7 cellular contexts compared by ENCODE assay signal in the genomic region with DNA sequence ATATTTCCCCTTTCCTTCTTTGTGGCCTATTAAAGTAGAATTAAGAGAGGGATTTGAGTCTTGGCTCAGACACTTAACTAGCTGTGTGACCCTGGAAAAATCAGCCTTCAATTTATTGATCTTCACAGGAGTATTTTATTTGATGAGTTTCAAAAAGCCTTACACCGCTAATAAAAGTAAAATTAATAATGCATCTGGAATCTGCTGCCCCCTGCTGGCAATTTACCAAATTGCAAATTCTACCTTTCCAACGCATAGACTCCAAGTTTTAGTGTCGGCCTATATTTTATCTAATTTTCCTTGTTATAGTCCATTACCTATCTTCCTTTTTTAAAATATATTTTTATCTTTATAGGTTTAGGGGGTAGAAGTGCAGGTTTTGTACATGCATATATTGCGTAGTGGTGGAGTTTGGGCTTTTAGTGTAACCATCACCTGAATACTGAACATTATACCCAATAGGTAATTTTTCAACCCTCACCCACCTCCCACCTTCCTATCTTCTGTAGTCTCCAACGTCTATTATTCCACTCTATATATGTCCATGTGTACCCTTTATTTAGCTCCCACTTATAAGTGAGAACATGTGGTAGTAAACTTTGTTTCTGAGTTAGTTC. TPM values are rescaled to one million over a fixed set of nuclear protein-coding genes. Genes with fewer than 3 reads are reported as not detected.
DNase-seq lines count a peak whose midpoint lies in the region; TF ChIP-seq lines count a peak whose summit lies in the region.

No MANE protein-coding gene starts in this region.

- no peaks in the 10 kb centered on the region for H3K79me2 ChIP-seq in Loucy (ENCODE audit: insufficient read depth, low read length)

- H2AFZ ChIP-seq in Loucy (ENCODE audit: low read length): peak overlapping the region; percentile 22; the same call in 1 of the 2 replicates

- H3K4me1 Mint-ChIP-seq in activated CD4-positive, alpha-beta T cell treated with anti-CD3 and anti-CD28 coated beads, Interleukin-2, amount 10 ng/mL, durations not matched to agents 24 days and 14 days: peaks cover 1% of the 10 kb centered on the region
- H3K4me1 Mint-ChIP-seq in nephron (peaks cover 5% of the 10 kb centered on the region), type B pancreatic cell (ENCODE audit: unreplicated experiment) (no peaks in the 10 kb centered on the region)

- peaks cover 3% of the 10 kb centered on the region for H3K36me3 Mint-ChIP-seq in activated CD4-positive, alpha-beta T cell treated with anti-CD3 and anti-CD28 coated beads, Interleukin-2, amount 10 ng/mL, durations not matched to agents 24 days and 14 days (ENCODE audit: low read depth)
- H3K36me3 Mint-ChIP-seq in nephron (ENCODE audit: low read depth): peaks cover 10% of the 10 kb centered on the region
- H3K36me3 Mint-ChIP-seq in type B pancreatic cell: peaks cover 5% of the 10 kb centered on the region

- H3F3A ChIP-seq in Loucy (ENCODE audit: low read depth): no peaks in the 10 kb centered on the region

- intact Hi-C loops in activated CD4-positive, alpha-beta T cell treated with anti-CD3 and anti-CD28 coated beads, Interleukin-2, amount 10 ng/mL, durations not matched to agents 24 days and 14 days (cut with micrococcal nuclease): loop anchor here (1.0 to 5.0 kb wide), 5 partner anchors 8 to 209 kb away; no protein-coding TSS in a partner anchor

- no peak overlapping the region for H3K27ac Mint-ChIP-seq in activated CD4-positive, alpha-beta T cell treated with anti-CD3 and anti-CD28 coated beads, Interleukin-2, amount 10 ng/mL, durations not matched to agents 24 days and 14 days
- H3K27ac Mint-ChIP-seq in nephron (no peak overlapping the region), type B pancreatic cell (no peak overlapping the region)

- H3K27me3 Mint-ChIP-seq in activated CD4-positive, alpha-beta T cell treated with anti-CD3 and anti-CD28 coated beads, Interleukin-2, amount 10 ng/mL, durations not matched to agents 24 days and 14 days: peaks cover 2% of the 10 kb centered on the region
- H3K27me3 Mint-ChIP-seq in nephron (ENCODE audit: low read depth) (no peaks in the 10 kb centered on the region), type B pancreatic cell (no peaks in the 10 kb centered on the region)

- peak; percentile 86 for DNase-seq in activated CD4-positive, alpha-beta T cell treated with anti-CD3 and anti-CD28 coated beads, Interleukin-2, amount 10 ng/mL, durations not matched to agents 24 days and 14 days
- DNase-seq in effector memory CD4-positive, alpha-beta T cell: peak; percentile 19 to 54 (median 27)
- DNase-seq in type B pancreatic cell (ENCODE audit: extremely low spot score, unreplicated experiment) (no peak), GM19238 (ENCODE audit: insufficient read length, low spot score) (no peak)

- peak; percentile 41; the same call in 1 of the 2 replicates for TF ChIP-seq CTCF in GM12874 (IDR thresholded peaks at IDR 0.05; ENCODE audit: insufficient read depth, low read depth, low read length)
- peak; percentile 83 for TF ChIP-seq CTCF in Loucy (conservative IDR thresholded peaks at IDR 0.05; ENCODE audit: low read length)
- peak; percentile 84 to 90 (median 89) for TF ChIP-seq CTCF in nephron (IDR thresholded peaks at IDR 0.05; ENCODE audit: unreplicated experiment in 3 of 3)
- TF ChIP-seq CTCF in type B pancreatic cell (conservative IDR thresholded peaks at IDR 0.05): peak; percentile 96

- no peaks in the 10 kb centered on the region for H3K27me3 ChIP-seq in Loucy (ENCODE audit: insufficient read depth, low read length, poor library complexity, severe bottlenecking)
- H3K27me3 ChIP-seq in effector memory CD4-positive, alpha-beta T cell (replicated peaks; ENCODE audit: control insufficient read depth, insufficient read depth, low read length, poor library complexity, severe bottlenecking): no peaks in the 10 kb centered on the region

- peaks cover 23% of the 10 kb centered on the region for H3K4me1 ChIP-seq in Loucy (ENCODE audit: insufficient read depth, low read length, poor library complexity, severe bottlenecking)
- no peaks in the 10 kb centered on the region for H3K4me1 ChIP-seq in effector memory CD4-positive, alpha-beta T cell (ENCODE audit: control insufficient read depth, insufficient read depth, low read length, poor library complexity, severe bottlenecking)

- no peak overlapping the region for H3K4me3 Mint-ChIP-seq in activated CD4-positive, alpha-beta T cell treated with anti-CD3 and anti-CD28 coated beads, Interleukin-2, amount 10 ng/mL, durations not matched to agents 24 days and 14 days
- H3K4me3 Mint-ChIP-seq in nephron (no peak overlapping the region), type B pancreatic cell (no peak overlapping the region)

- no peaks in the 10 kb centered on the region for H3K9me2 ChIP-seq in Loucy (replicated peaks; ENCODE audit: low read depth, low read length)

- peak overlapping the region; percentile 37 for H3K4me3 ChIP-seq in Loucy (ENCODE audit: low read length, poor library complexity, severe bottlenecking)
- H3K4me3 ChIP-seq in effector memory CD4-positive, alpha-beta T cell (ENCODE audit: insufficient read depth, low read depth, low read length, poor library complexity, severe bottlenecking): no peak overlapping the region

- no peaks in the 10 kb centered on the region for H3K9me3 Mint-ChIP-seq in activated CD4-positive, alpha-beta T cell treated with anti-CD3 and anti-CD28 coated beads, Interleukin-2, amount 10 ng/mL, durations not matched to agents 24 days and 14 days
- H3K9me3 Mint-ChIP-seq in nephron (no peaks in the 10 kb centered on the region), type B pancreatic cell (no peaks in the 10 kb centered on the region)

- peaks cover 4% of the 10 kb centered on the region; the same call in 1 of the 2 replicates for H3K36me3 ChIP-seq in Loucy (ENCODE audit: insufficient read depth, low read length)
- H3K36me3 ChIP-seq in effector memory CD4-positive, alpha-beta T cell (ENCODE audit: control insufficient read depth, insufficient read depth, low read length): no peaks in the 10 kb centered on the region

- H3K9me3 ChIP-seq in Loucy (ENCODE audit: insufficient read depth, low read depth, low read length): no peaks in the 10 kb centered on the region
- no peaks in the 10 kb centered on the region for H3K9me3 ChIP-seq in effector memory CD4-positive, alpha-beta T cell (ENCODE audit: control insufficient read depth, low read length)

- peak overlapping the region; percentile 51 for H3K4me2 ChIP-seq in Loucy (ENCODE audit: low read depth, low read length, poor library complexity, severe bottlenecking)

- H4K20me1 ChIP-seq in Loucy (ENCODE audit: insufficient read depth, low read length, poor library complexity, severe bottlenecking): no peaks in the 10 kb centered on the region

- H3K9ac ChIP-seq in Loucy (ENCODE audit: low read depth, low read length, poor library complexity, severe bottlenecking): no peak overlapping the region

- no peak overlapping the region for H3K27ac ChIP-seq in effector memory CD4-positive, alpha-beta T cell (ENCODE audit: insufficient read depth, low read length, poor library complexity, severe bottlenecking)

RNA-seq across cellular contexts. Expression of a gene that starts 46.3 kb away (rescaled TPM):
- 22.2 TPM in 2 replicates for total RNA-seq in activated CD4-positive, alpha-beta T cell treated with anti-CD3 and anti-CD28 coated beads, Interleukin-2, amount 10 ng/mL, durations not matched to agents 24 days and 14 days
- total RNA-seq in type B pancreatic cell (ENCODE audit: low replicate concordance): 32.8 and 34.5 TPM in 2 replicates

Comparison
In these comparisons a context has a peak if more than half of its experiments do, and no peak if none do; other contexts are left out.
1. CTCF ChIP-seq: peak in every context shown above with its lines; median percentile 96 in type B pancreatic cell; 89 in nephron; 83 in Loucy; 41 in GM12874.
2. DNase-seq: peak in activated CD4-positive, alpha-beta T cell treated with anti-CD3 and anti-CD28 coated beads, Interleukin-2, amount 10 ng/mL, durations not matched to agents 24 days and 14 days (single experiment) and effector memory CD4-positive, alpha-beta T cell (3 of 3); none in type B pancreatic cell (single experiment) and GM19238 (single experiment).